9 cellular contexts compared by ENCODE assay signal in genomic region chr12:51823875-51824565, GRCh38. TPM values are rescaled to one million over a fixed set of nuclear protein-coding genes. Genes with fewer than 3 reads are reported as not detected.
DNase-seq lines count a peak whose midpoint lies in the region; ATAC-seq and TF ChIP-seq lines count a peak whose summit lies in the region.
"Had no signal": no experiment of that assay in that cellular context is flagged by ENCODE, and none has a peak within 500 bp of the region (broad histone marks: within the 10 kb centered on the region; RNA-seq: fewer than 3 reads in every experiment).

No MANE protein-coding gene starts in this region.

- CTCF ChIA-PET in T-cell (lab: Charles Lee), result interaction anchor here (0.6 to 2.1 kb wide), 6 partner anchors 8 to 483 kb away, joined by 3 to 8 read pairs (median 4); a partner anchor contains a TSS

- POLR2A ChIA-PET in T-cell (lab: Charles Lee), result no interaction called here

- peak; percentile 66 for TF ChIP-seq CTCF in fibroblast of the aortic adventitia (IDR thresholded peaks at IDR 0.05; ENCODE audit: insufficient read depth, low read length)

- no peak overlapping the region for H3K4me3 ChIP-seq in fibroblast of the aortic adventitia (ENCODE audit: low read depth, low read length)

- DNase-seq in stimulated activated CD4-positive, alpha-beta T cell treated with anti-CD3 and anti-CD28 coated beads, Interleukin-4, amount 100 ng/mL, for 24 hours, result peak; percentile 31
- DNase-seq in stimulated activated CD4-positive, alpha-beta T cell treated with anti-CD3 and anti-CD28 coated beads, Interleukin-1b, Interleukin-23, amount 100 ng/mL, for 48 hours, result no peak
- DNase-seq in NCI-H1436 treated with DMSO at 0.1 percent for 48 hours (lab: John Stamatoyannopoulos, UW) (peak; percentile 8), T-cell (peak in 3 of 34 experiments; percentile 19 to 28 (median 20)), fibroblast of the aortic adventitia (ENCODE audit: low read depth) (peak; percentile 78), pons (ENCODE audit: low spot score) (peak; percentile 88)

- peaks cover 25 to 47% (median 40%) of the 10 kb centered on the region in 3 donors for H3K4me1 Mint-ChIP-seq in T-cell

- no peaks in the 10 kb centered on the region for H3K9me3 Mint-ChIP-seq in T-cell
- H3K9me3 Mint-ChIP-seq: dendritic cell treated with granulocyte-macrophage colony-stimulating factor and Interleukin-4, amounts not matched to agents 40 ng/mL and 50 ng/mL, for 4 days had no signal

- peaks cover 0 to 3% of the 10 kb centered on the region in 2 donors for H3K27me3 Mint-ChIP-seq in T-cell

- H3K27ac Mint-ChIP-seq in T-cell, result peak overlapping the region; percentile 53 to 69
- H3K27ac Mint-ChIP-seq: dendritic cell treated with granulocyte-macrophage colony-stimulating factor and Interleukin-4, amounts not matched to agents 40 ng/mL and 50 ng/mL, for 4 days had no signal

- no peak overlapping the region for H3K4me3 Mint-ChIP-seq in T-cell
- H3K4me3 Mint-ChIP-seq: dendritic cell treated with granulocyte-macrophage colony-stimulating factor and Interleukin-4, amounts not matched to agents 40 ng/mL and 50 ng/mL, for 4 days had no signal

- ATAC-seq in T-cell (replicated peaks in 1 of 4), result no peak
- ATAC-seq in HG03571 (IDR thresholded peaks at IDR 0.05; ENCODE audit: unreplicated experiment), result no peak
- no peak for ATAC-seq in HG03175 (IDR thresholded peaks at IDR 0.05; ENCODE audit: unreplicated experiment)

- H3K36me3 Mint-ChIP-seq in T-cell, result no peaks in the 10 kb centered on the region

RNA-seq across cellular contexts. Expression of gene FIGNL2, which starts 24.5 kb away (rescaled TPM):
- total RNA-seq in T-cell (1 to 10 TPM; 1.3 to 2.0 (median 1.6) TPM), fibroblast of the aortic adventitia (ENCODE audit: low replicate concordance) (0.18 TPM in 1 of 2 replicates, not detected in the other)
